Comparison of ENCODE assay signal across 24 cellular contexts in genomic region chr7:70725448-70725847, GRCh38.
A peak's percentile ranks its signal among the peaks of the same experiment; 100 is the strongest.
DNase-seq lines count a peak whose midpoint lies in the region; ATAC-seq, FAIRE-seq and TF ChIP-seq lines count a peak whose summit lies in the region.
"Had no signal": no experiment of that assay in that cellular context is flagged by ENCODE, and none has a peak within 500 bp of the region (broad histone marks: within the 10 kb centered on the region; RNA-seq: fewer than 3 reads in every experiment).

No MANE protein-coding gene starts in this region.

- H3K4me2 ChIP-seq in Karpas-422 (ENCODE audit: low read depth, low read length, poor library complexity, severe bottlenecking) (peak overlapping the region; percentile 27), osteoblast (ENCODE audit: insufficient read depth, low read length) (peak overlapping the region; percentile 60)

- peaks cover 87% of the 10 kb centered on the region for H3K79me2 ChIP-seq in Karpas-422 (ENCODE audit: low read length)
- H3K79me2 ChIP-seq in osteoblast (ENCODE audit: insufficient read depth, low read length): peaks cover 38% of the 10 kb centered on the region

- DNase-seq in GM12892 (ENCODE audit: insufficient read length): no peak
- no peak for DNase-seq in Karpas-422
- no peak for DNase-seq in central memory CD8-positive, alpha-beta T cell (ENCODE audit: low spot score in 2 of 2)
- no peak for DNase-seq in osteoblast (ENCODE audit: insufficient read length, low spot score, missing footprints)
- DNase-seq in stimulated activated CD4-positive, alpha-beta T cell treated with anti-CD3 and anti-CD28 coated beads, Interleukin-4, amount 100 ng/mL, for 4 hours: no peak
- DNase-seq in OCI-M2 (lab: John Stamatoyannopoulos, UW; ENCODE audit: unreplicated experiment): no peak
- no peak for DNase-seq in body of pancreas
- DNase-seq: ACHN; CD8-positive, alpha-beta T cell; DND-41; GOT3; HCEC 1CT; Kasumi-1; MG63; NCI-H1417; NCI-H187; NCI-H446; NCI-H526; SHP77 treated with DMSO at 0.1 percent for 48 hours had no signal

- no peak for ATAC-seq in central memory CD8-positive, alpha-beta T cell (replicated peaks; ENCODE audit: extremely low read depth, poor library complexity, severe bottlenecking)
- no peak for ATAC-seq in body of pancreas
- ATAC-seq: CD8-positive, alpha-beta T cell had no signal

- no peak overlapping the region for H3K27ac ChIP-seq in Karpas-422 (ENCODE audit: low read length)
- H3K27ac ChIP-seq in osteoblast (ENCODE audit: low read depth, low read length): no peak overlapping the region
- H3K27ac ChIP-seq in body of pancreas: no peak overlapping the region
- H3K27ac ChIP-seq: RWPE1, SK-N-MC had no signal

- H4K20me1 ChIP-seq in Karpas-422 (ENCODE audit: insufficient read depth, low read depth, low read length): peaks cover 8% of the 10 kb centered on the region; the same call in 1 of the 2 replicates
- no peaks in the 10 kb centered on the region for H4K20me1 ChIP-seq in osteoblast (ENCODE audit: insufficient read depth, low read length)

- no peak overlapping the region for H3K9ac ChIP-seq in Karpas-422 (ENCODE audit: low read length)
- H3K9ac ChIP-seq: BLaER1 treated with 17β-estradiol and CSF1 and Interleukin-3, amounts not matched to agents 10 nM and 100 nM had no signal

- intact Hi-C loops in body of pancreas (cut with DNase I): no loop called here

- no peak overlapping the region for H3K4me3 ChIP-seq in Karpas-422 (ENCODE audit: low read length)
- H3K4me3 ChIP-seq in osteoblast (ENCODE audit: insufficient read depth, low read length): peak overlapping the region; percentile 42
- no peak overlapping the region for H3K4me3 ChIP-seq in body of pancreas
- H3K4me3 ChIP-seq: BLaER1 treated with 17β-estradiol and CSF1 and Interleukin-3, amounts not matched to agents 10 nM and 100 nM; MG63; SK-N-MC had no signal

- no peak for TF ChIP-seq POLR2A in GM12892 (IDR thresholded peaks at IDR 0.05; ENCODE audit: low read depth, low read length)
- no peak for TF ChIP-seq POLR2A in body of pancreas (IDR thresholded peaks at IDR 0.05)

- WGBS in body of pancreas, 2 donors: 26 to 54% methylated on average over 2 of the region's 2 CpGs

- no peaks in the 10 kb centered on the region for H3K27me3 ChIP-seq in Karpas-422 (ENCODE audit: low read length)
- no peaks in the 10 kb centered on the region for H3K27me3 ChIP-seq in osteoblast (ENCODE audit: insufficient read depth, low read length)
- no peaks in the 10 kb centered on the region for H3K27me3 ChIP-seq in body of pancreas
- H3K27me3 ChIP-seq: BLaER1 treated with 17β-estradiol and CSF1 and Interleukin-3, amounts not matched to agents 10 nM and 100 nM; MG63 had no signal

- peaks cover 67% of the 10 kb centered on the region for H3K4me1 Mint-ChIP-seq in central memory CD8-positive, alpha-beta T cell

- no peaks in the 10 kb centered on the region for H3K27me3 Mint-ChIP-seq in central memory CD8-positive, alpha-beta T cell

- TF ChIP-seq CTCF in osteoblast (IDR thresholded peaks at IDR 0.05; ENCODE audit: extremely low read depth, low read depth, low read length) (no peak), body of pancreas (IDR thresholded peaks at IDR 0.05) (no peak)

- H3K4me3 Mint-ChIP-seq in central memory CD8-positive, alpha-beta T cell: peak overlapping the region; percentile 27
- H3K4me3 Mint-ChIP-seq: CD8-positive, alpha-beta T cell had no signal

- no peaks in the 10 kb centered on the region for H3K9me3 ChIP-seq in Karpas-422 (ENCODE audit: low read length)
- no peaks in the 10 kb centered on the region for H3K9me3 ChIP-seq in osteoblast (ENCODE audit: low read depth, low read length)
- H3K9me3 ChIP-seq in body of pancreas: no peaks in the 10 kb centered on the region
- H3K9me3 ChIP-seq: MG63 had no signal

- peak overlapping the region; percentile 87 for H3K27ac Mint-ChIP-seq in central memory CD8-positive, alpha-beta T cell (ENCODE audit: low read depth)
- H3K27ac Mint-ChIP-seq: CD8-positive, alpha-beta T cell had no signal

- H3K36me3 Mint-ChIP-seq in central memory CD8-positive, alpha-beta T cell (ENCODE audit: insufficient read depth): peaks cover 15% of the 10 kb centered on the region
- H3K36me3 Mint-ChIP-seq: CD8-positive, alpha-beta T cell had no signal

- H3K4me1 ChIP-seq in Karpas-422 (ENCODE audit: low read length) (peaks cover 63% of the 10 kb centered on the region), osteoblast (ENCODE audit: insufficient read depth, low read length) (no peaks in the 10 kb centered on the region), body of pancreas (no peaks in the 10 kb centered on the region)

- no peaks in the 10 kb centered on the region for H3K9me3 Mint-ChIP-seq in central memory CD8-positive, alpha-beta T cell
- H3K9me3 Mint-ChIP-seq: CD8-positive, alpha-beta T cell had no signal

- H3K36me3 ChIP-seq in Karpas-422 (ENCODE audit: insufficient read depth, low read length): 0 out of 2 replicates have a peak, but pooled peaks cover 4% of the 10 kb centered on the region
- H3K36me3 ChIP-seq in osteoblast (ENCODE audit: insufficient read depth, low read length): no peaks in the 10 kb centered on the region
- H3K36me3 ChIP-seq in body of pancreas (replicated peaks in 1 of 2; ENCODE audit: insufficient read depth in 1 of 2, low read depth in 2 of 2): no peaks in the 10 kb centered on the region
- H3K36me3 ChIP-seq: MG63 had no signal

- FAIRE-seq in GM12892 (lab: Jason Lieb, UNC): peak; percentile 50
- FAIRE-seq: GM12891, HTR-8/SVneo had no signal

- H2AFZ ChIP-seq in Karpas-422 (ENCODE audit: low read length) (no peak overlapping the region), osteoblast (ENCODE audit: low read length) (peak overlapping the region; percentile 47)

- no peaks in the 10 kb centered on the region for H3K9me2 ChIP-seq in Karpas-422 (replicated peaks; ENCODE audit: insufficient read depth, low read length)
